23 cellular contexts compared by ENCODE assay signal in the genomic region with DNA sequence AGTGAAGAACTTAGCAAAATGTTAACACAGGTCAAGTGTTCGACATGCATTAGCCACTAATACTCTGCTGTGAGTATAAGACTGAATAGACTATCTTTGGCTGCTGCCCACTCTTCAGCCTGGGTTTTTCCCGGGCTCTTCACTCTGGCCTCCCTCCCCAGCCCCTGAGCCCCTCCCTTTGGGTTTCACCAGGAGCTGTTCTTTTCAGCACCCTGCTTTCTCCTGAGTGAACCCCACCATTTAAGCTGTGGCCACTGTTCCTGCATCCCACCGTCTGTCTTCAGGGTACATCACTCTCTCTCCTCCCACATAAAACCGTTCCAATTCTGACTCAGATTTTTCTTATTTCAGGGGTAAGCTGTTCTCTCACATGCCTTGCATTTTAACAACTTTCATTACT.
DNase-seq lines count a peak whose midpoint lies in the region; ATAC-seq, FAIRE-seq and TF ChIP-seq lines count a peak whose summit lies in the region.
"Had no signal": no experiment of that assay in that cellular context is flagged by ENCODE, and none has a peak within 500 bp of the region (broad histone marks: within the 10 kb centered on the region; RNA-seq: fewer than 3 reads in every experiment).

No MANE protein-coding gene starts in this region.

- in situ Hi-C loops in GM12878 (cut with MboI) = no loop called here

- H3K9me3 Mint-ChIP-seq in immature natural killer cell = no peaks in the 10 kb centered on the region
- H3K9me3 Mint-ChIP-seq: IgD-negative memory B cell had no signal

- H3K4me2 ChIP-seq in DND-41 (ENCODE audit: insufficient read depth, low read length) (no peak overlapping the region), GM12878 (ENCODE audit: control insufficient read depth, insufficient read depth) (no peak overlapping the region)

- no peak for TF ChIP-seq CTCF in DND-41 (IDR thresholded peaks at IDR 0.05; ENCODE audit: borderline replicate concordance, extremely low read depth, low read length, poor library complexity, severe bottlenecking)
- TF ChIP-seq CTCF in HEK293 (tag by site-specific recombination; IDR thresholded peaks at IDR 0.05) = no peak
- no peak for TF ChIP-seq CTCF in GM12878 (IDR thresholded peaks at IDR 0.05 in 2 of 3, conservative IDR thresholded peaks at IDR 0.05 in 1 of 3; ENCODE audit: control insufficient read depth in 2 of 3, extremely low read depth in 1 of 3, insufficient read depth in 1 of 3, low read depth in 3 of 3, low read length in 3 of 3)

- H3K27me3 Mint-ChIP-seq in immature natural killer cell (ENCODE audit: low read depth in 3 of 3) = peaks cover 2 to 8% (median 6%) of the 10 kb centered on the region in 3 donors
- H3K27me3 Mint-ChIP-seq: IgD-negative memory B cell had no signal

- CTCF ChIA-PET in HEK293 (lab: Yijun Ruan, JAX) = interaction anchor here (0.7 to 1.6 kb wide), 2 partner anchors 336 to 976 kb away, joined by 3 to 6 read pairs; no protein-coding TSS in a partner anchor
- CTCF ChIA-PET in GM12878 (lab: Yijun Ruan, JAX) = no interaction called here

- BruUV-seq in GM12878 (replicated peaks; lab: Mats Ljungman, UMichigan) = no TSS peak

- SMC1A ChIA-PET in GM12878 (lab: Charles Lee; ENCODE audit: uncharacterized antibody, unreplicated experiment) = no interaction called here

- H3K9ac ChIP-seq in DND-41 (ENCODE audit: low read depth, low read length) = no peak overlapping the region
- H3K9ac ChIP-seq in GM12878 (ENCODE audit: control insufficient read depth, insufficient read depth, low read length) = no peak overlapping the region

- H3K36me3 Mint-ChIP-seq in immature natural killer cell = no peaks in the 10 kb centered on the region

- 23% methylated on average over 4 of the region's 4 CpGs for WGBS in GM12878 (ENCODE audit: insufficient coverage, insufficient replicate concordance, low lambda C conversion rate, missing lambda C conversion rate)
- WGBS in aorta, 2 donors = 25 to 29% methylated on average over 4 of the region's 4 CpGs

- POLR2A ChIA-PET in HEK293 (lab: Yijun Ruan, JAX) = no interaction called here
- POLR2A ChIA-PET in GM12878 (lab: Charles Lee) = no interaction called here

- no peaks in the 10 kb centered on the region for H3K4me1 Mint-ChIP-seq in immature natural killer cell
- H3K4me1 Mint-ChIP-seq: IgD-negative memory B cell had no signal

- no peak overlapping the region for H3K4me3 Mint-ChIP-seq in immature natural killer cell
- H3K4me3 Mint-ChIP-seq: IgD-negative memory B cell had no signal

- intact Hi-C loops in GM12878 (cut with micrococcal nuclease; ENCODE audit: unreplicated experiment) = no loop called here
- intact Hi-C loops in aorta (cut with DNase I) = no loop called here

- H3K36me3 ChIP-seq in DND-41 (ENCODE audit: insufficient read depth, low read length) (no peaks in the 10 kb centered on the region), HEK293 (ENCODE audit: control insufficient read depth in 2 of 2, insufficient read depth in 1 of 2, low read length in 2 of 2) (no peaks in the 10 kb centered on the region), GM12878 (ENCODE audit: control insufficient read depth in 2 of 2, insufficient read depth in 2 of 2, low read length in 1 of 2) (no peaks in the 10 kb centered on the region), aorta (ENCODE audit: control insufficient read depth in 1 of 2, insufficient read depth in 2 of 2, low read length in 1 of 2) (no peaks in the 10 kb centered on the region)
- H3K36me3 ChIP-seq: SJSA1 had no signal

- ATAC-seq in DND-41 (ENCODE audit: insufficient read depth, low read depth) (no peak), GM12878 (peak; percentile 44; the same call in 2 of the 3 replicates), GM19324 (IDR thresholded peaks at IDR 0.05; ENCODE audit: low FRiP score, unreplicated experiment) (no peak), aorta (ENCODE audit: low FRiP score) (no peak)

- H3K27me3 ChIP-seq in DND-41 (ENCODE audit: insufficient read depth, low read length, poor library complexity) (peaks cover 5% of the 10 kb centered on the region), GM12878 (replicated peaks in 1 of 2; ENCODE audit: control insufficient read depth in 2 of 2, insufficient read depth in 2 of 2, low read length in 1 of 2) (0 out of 4 replicates have a peak, but pooled peaks cover 0 to 3% of the 10 kb centered on the region in 2 experiments), aorta (ENCODE audit: control insufficient read depth in 1 of 2, insufficient read depth in 2 of 2, low read length in 1 of 2) (no peaks in the 10 kb centered on the region)
- H3K27me3 ChIP-seq: SJSA1 had no signal

- no peak for TF ChIP-seq EP300 in GM12878 (IDR thresholded peaks at IDR 0.05; ENCODE audit: borderline replicate concordance in 1 of 2, control insufficient read depth in 1 of 2, low read depth in 2 of 2, low read length in 2 of 2)

- H2AFZ ChIP-seq in DND-41 (ENCODE audit: low read depth, low read length) (no peak overlapping the region), GM12878 (ENCODE audit: control insufficient read depth, low read depth, low read length) (no peak overlapping the region)

- TF ChIP-seq RAD21 in GM12878 (IDR thresholded peaks at IDR 0.05; ENCODE audit: insufficient read depth, low read depth, low read length) = no peak

- FAIRE-seq in GM12878 (lab: Jason Lieb, UNC) = no peak
- FAIRE-seq: A204.1, H1, RCC 7860 had no signal

- no peaks in the 10 kb centered on the region for H3K4me1 ChIP-seq in DND-41 (ENCODE audit: insufficient read depth, low read length)
- no peaks in the 10 kb centered on the region for H3K4me1 ChIP-seq in HEK293 (ENCODE audit: control insufficient read depth, insufficient read depth, low read length)
- H3K4me1 ChIP-seq in GM12878 (ENCODE audit: control insufficient read depth, insufficient read depth, low read length) = no peaks in the 10 kb centered on the region
- H3K4me1 ChIP-seq in aorta (ENCODE audit: control insufficient read depth in 1 of 2, insufficient read depth in 2 of 2, low read length in 2 of 2) = no peaks in the 10 kb centered on the region

- DNase-seq in DND-41 (peak; percentile 5), GM12878 (ENCODE audit: low read depth, low spot score) (no peak), left kidney (ENCODE audit: low read depth, low spot score) (peak; percentile 53), immature natural killer cell (no peak), aorta (no peak), pons (ENCODE audit: low spot score) (no peak)
- DNase-seq: GDM1, Kasumi-1, NCI-H1417, NCI-H1694 treated with DMSO at 0.1 percent for 48 hours, NCI-H2081 treated with DMSO at 0.1 percent for 48 hours, NCI-H2171 treated with DMSO at 0.1 percent for 48 hours, NCI-H446, NCI-H526, OCI-M1 had no signal

- H3K9me3 ChIP-seq in DND-41 (ENCODE audit: insufficient read depth, low read length, severe bottlenecking) = no peaks in the 10 kb centered on the region
- no peaks in the 10 kb centered on the region for H3K9me3 ChIP-seq in HEK293 (ENCODE audit: control insufficient read depth, insufficient read depth, low read depth, low read length)
- no peaks in the 10 kb centered on the region for H3K9me3 ChIP-seq in GM12878 (replicated peaks; ENCODE audit: control insufficient read depth, insufficient read depth, low read length)
- no peaks in the 10 kb centered on the region for H3K9me3 ChIP-seq in aorta (ENCODE audit: control insufficient read depth, low read length)
- H3K9me3 ChIP-seq: SJSA1 had no signal

- H4K20me1 ChIP-seq in DND-41 (ENCODE audit: insufficient read depth, low read length) (0 out of 2 replicates have a peak, but pooled peaks cover 3% of the 10 kb centered on the region), GM12878 (ENCODE audit: control insufficient read depth, insufficient read depth) (no peaks in the 10 kb centered on the region)

- RAD21 ChIA-PET in GM12878 (lab: Charles Lee; ENCODE audit: unreplicated experiment) = no interaction called here

- H3K27ac Mint-ChIP-seq in immature natural killer cell = no peak overlapping the region
- H3K27ac Mint-ChIP-seq: IgD-negative memory B cell had no signal

- no peaks in the 10 kb centered on the region for H3K79me2 ChIP-seq in DND-41 (ENCODE audit: insufficient read depth, low read length)
- no peaks in the 10 kb centered on the region for H3K79me2 ChIP-seq in GM12878 (ENCODE audit: control insufficient read depth, insufficient read depth, low read length)

- no peak overlapping the region for H3K4me3 ChIP-seq in DND-41 (ENCODE audit: low read depth in 1 of 2, low read length in 2 of 2)
- H3K4me3 ChIP-seq in HEK293 (ENCODE audit: low read depth, low read length) = no peak overlapping the region
- no peak overlapping the region for H3K4me3 ChIP-seq in GM12878
- no peak overlapping the region for H3K4me3 ChIP-seq in aorta (ENCODE audit: low read length in 2 of 2)
- H3K4me3 ChIP-seq: SJSA1 had no signal

- H3K27ac ChIP-seq in DND-41 (ENCODE audit: low read length) (no peak overlapping the region), HEK293 (ENCODE audit: extremely low read depth, low read depth, low read length) (no peak overlapping the region), GM12878 (ENCODE audit: control insufficient read depth, insufficient read depth) (no peak overlapping the region), aorta (ENCODE audit: low read depth in 1 of 2, low read length in 2 of 2) (no peak overlapping the region)
- H3K27ac ChIP-seq: C4-2B, SJSA1 had no signal

- no peak for TF ChIP-seq POLR2A in GM12878 (IDR thresholded peaks at IDR 0.05; ENCODE audit: low read depth, low read length)

TF ChIP-seq in HEK293, 187 proteins besides CTCF, POLR2A, EP300 and RAD21 (continues in another document):
- TF ChIP-seq ZNF629 (tag by site-specific recombination; IDR thresholded peaks at IDR 0.05) = no peak

TF ChIP-seq in GM12878, 131 proteins besides CTCF, POLR2A, EP300 and RAD21 (continues in another document):
- TF ChIP-seq NR2F1 (conservative IDR thresholded peaks at IDR 0.05) (no peak), TCF12 (IDR thresholded peaks at IDR 0.05; ENCODE audit: low read depth, low read length) (no peak)

Comparison
In these comparisons a context has a peak if more than half of its experiments do, and no peak if none do; other contexts are left out.
1. DNase-seq: peak in DND-41 (single experiment) and left kidney (single experiment); none in GM12878 (single experiment), immature natural killer cell (0 of 3), aorta (0 of 2) and pons (single experiment).